ENCODE assay signal across 17 cellular contexts in the genomic region with DNA sequence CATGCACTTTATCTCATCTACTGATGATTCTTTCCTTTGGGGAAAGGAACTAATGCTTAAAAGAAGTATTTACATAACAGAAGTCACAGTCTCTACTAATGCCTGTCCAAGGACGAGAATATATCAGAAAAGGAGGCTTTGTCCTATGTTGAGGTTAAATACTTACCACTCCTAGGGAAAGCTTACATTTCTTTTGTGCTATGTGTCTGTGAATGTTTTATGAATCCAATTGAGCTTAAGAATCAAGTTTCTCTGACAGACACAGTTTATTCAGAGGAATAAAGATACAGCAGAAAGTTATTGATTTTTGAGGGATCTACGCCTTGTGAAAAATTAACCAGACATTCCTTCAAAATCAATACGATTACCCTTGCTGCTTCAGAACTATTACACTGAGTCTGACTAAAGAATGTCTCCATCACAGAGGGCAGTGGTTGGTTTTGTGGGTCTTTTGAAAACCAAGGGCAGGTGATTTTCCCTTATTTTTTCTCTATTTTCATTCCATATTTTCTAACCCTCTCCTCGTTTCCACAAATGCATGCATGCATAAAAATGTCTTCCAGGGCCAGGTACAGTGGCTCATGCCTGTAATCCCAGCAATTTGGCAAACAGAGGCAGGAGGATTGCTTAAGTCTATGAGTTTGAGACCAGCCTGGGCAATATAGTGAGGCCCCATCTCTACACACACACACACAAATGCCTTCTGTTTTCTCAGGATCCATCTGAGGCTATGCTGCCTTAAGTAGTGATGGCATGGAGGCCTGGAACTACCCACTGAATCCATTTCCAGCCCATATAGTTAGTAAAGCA.
DNase-seq lines count a peak whose midpoint lies in the region; ATAC-seq and TF ChIP-seq lines count a peak whose summit lies in the region.
"Had no signal": no experiment of that assay in that cellular context is flagged by ENCODE, and none has a peak within 500 bp of the region (broad histone marks: within the 10 kb centered on the region; RNA-seq: fewer than 3 reads in every experiment).

No MANE protein-coding gene starts in this region.

- DNase-seq in IMR-90 (peak; percentile 15), kidney tubule cell (ENCODE audit: low spot score) (peak; percentile 6), right lobe of liver (no peak), progenitor cell of endocrine pancreas (ENCODE audit: low spot score, unreplicated experiment) (no peak), NCI-H1417 treated with DMSO at 0.1 percent for 48 hours (lab: John Stamatoyannopoulos, UW) (no peak), activated gamma-delta T cell treated with Interleukin-2 at 50 U/mL for 16 hours (no peak), activated gamma-delta T cell (lab: John Stamatoyannopoulos, UW) (no peak)
- DNase-seq: CD8-positive, alpha-beta T cell; DMS 273 treated with DMSO at 0.1 percent for 48 hours; DMS53; DND-41; EL; GM23248; HCEC 1CT had no signal

- no peak for TF ChIP-seq POLR2A in IMR-90 (IDR thresholded peaks at IDR 0.05; ENCODE audit: low read depth, low read length)
- no peak for TF ChIP-seq POLR2A in right lobe of liver (IDR thresholded peaks at IDR 0.05)

- POLR2A ChIA-PET in IMR-90 (lab: Charles Lee; ENCODE audit: unreplicated experiment): no interaction called here

- no peaks in the 10 kb centered on the region for H3K36me3 Mint-ChIP-seq in progenitor cell of endocrine pancreas (ENCODE audit: insufficient read depth)
- H3K36me3 Mint-ChIP-seq: CD8-positive, alpha-beta T cell had no signal

- no peaks in the 10 kb centered on the region; the same call in 1 of the 2 replicates for H3K9me1 ChIP-seq in IMR-90 (ENCODE audit: insufficient read depth, low read length)

- no TSS peak for BruUV-seq in IMR-90 (replicated peaks; lab: Mats Ljungman, UMichigan)

- no peak overlapping the region for H3K4me3 Mint-ChIP-seq in progenitor cell of endocrine pancreas (ENCODE audit: low read depth)
- H3K4me3 Mint-ChIP-seq: B cell; CD8-positive, alpha-beta T cell had no signal

- no peak overlapping the region for H3K4me2 ChIP-seq in IMR-90 (ENCODE audit: low read depth, low read length)
- H3K4me2 ChIP-seq: BLaER1 treated with 17β-estradiol and CSF1 and Interleukin-3, amounts not matched to agents 10 nM and 100 nM had no signal

- H3K14ac ChIP-seq in IMR-90 (replicated peaks; ENCODE audit: low read depth, low read length): no peak overlapping the region

- H3K9ac ChIP-seq in IMR-90 (ENCODE audit: low read depth, low read length): no peak overlapping the region
- H3K9ac ChIP-seq: BLaER1 treated with 17β-estradiol and CSF1 and Interleukin-3, amounts not matched to agents 10 nM and 100 nM; GM23248 had no signal

- H3K4me3 ChIP-seq in IMR-90 (ENCODE audit: insufficient read depth, low read depth, low read length): no peak overlapping the region
- H3K4me3 ChIP-seq in right lobe of liver: no peak overlapping the region
- H3K4me3 ChIP-seq: BLaER1 treated with 17β-estradiol and CSF1 and Interleukin-3, amounts not matched to agents 10 nM and 100 nM; GM12878; GM23248 had no signal

- peak overlapping the region; percentile 37 for H2BK120ac ChIP-seq in IMR-90 (ENCODE audit: low read depth, low read length)

- H2AK5ac ChIP-seq in IMR-90 (ENCODE audit: low read depth, low read length): no peak overlapping the region

- H4K91ac ChIP-seq in IMR-90 (ENCODE audit: insufficient read depth, low read depth, low read length): peak overlapping the region; percentile 63; the same call in 1 of the 2 replicates

- H2AK9ac ChIP-seq in IMR-90 (replicated peaks; ENCODE audit: low read depth, low read length, poor library complexity): no peak overlapping the region

- TF ChIP-seq CTCF in IMR-90 (conservative IDR thresholded peaks at IDR 0.05; ENCODE audit: low read depth, low read length) (no peak), right lobe of liver (IDR thresholded peaks at IDR 0.05) (no peak), progenitor cell of endocrine pancreas (IDR thresholded peaks at IDR 0.05; ENCODE audit: unreplicated experiment) (no peak)

- intact Hi-C loops in IMR-90 (cut with micrococcal nuclease): no loop called here
- intact Hi-C loops in right lobe of liver (cut with DNase I): no loop called here

- H3K27ac ChIP-seq in IMR-90 (ENCODE audit: insufficient read depth, low read length): no peak overlapping the region
- H3K27ac ChIP-seq in right lobe of liver: no peak overlapping the region
- H3K27ac ChIP-seq: BLaER1 treated with 17β-estradiol and CSF1 and Interleukin-3, amounts not matched to agents 10 nM and 100 nM; GM23248 had no signal

- in situ Hi-C loops in IMR-90 (cut with MboI; ENCODE audit: low sequenced_read_pairs): no loop called here

- CTCF ChIA-PET in IMR-90 (lab: Yijun Ruan, JAX): interaction anchor here (1.0 kb wide), 1 partner anchor 256 kb away, joined by 3 read pairs; no protein-coding TSS in a partner anchor

- no peaks in the 10 kb centered on the region for H3K27me3 ChIP-seq in IMR-90 (ENCODE audit: control insufficient read depth, insufficient read depth, low read length)
- H3K27me3 ChIP-seq in right lobe of liver: no peaks in the 10 kb centered on the region
- H3K27me3 ChIP-seq: BLaER1 treated with 17β-estradiol and CSF1 and Interleukin-3, amounts not matched to agents 10 nM and 100 nM had no signal

- no peak overlapping the region for H2AFZ ChIP-seq in IMR-90 (replicated peaks; ENCODE audit: low read length, poor library complexity)
- H2AFZ ChIP-seq: GM23248 had no signal

- WGBS in IMR-90 (ENCODE audit: extremely low coverage in 2 of 2, insufficient read length in 1 of 2), 2 experiments: no CpG with 5 or more reads among the region's 4 CpGs
- WGBS in right lobe of liver (ENCODE audit: insufficient coverage, low coverage, low lambda C conversion rate, missing lambda C conversion rate): 9% methylated on average over 4 of the region's 4 CpGs

- no peaks in the 10 kb centered on the region for H3K9me3 Mint-ChIP-seq in progenitor cell of endocrine pancreas (ENCODE audit: low read depth)
- H3K9me3 Mint-ChIP-seq: CD8-positive, alpha-beta T cell had no signal

- H3K4me1 ChIP-seq in IMR-90 (ENCODE audit: control insufficient read depth, insufficient read depth, low read length) (no peaks in the 10 kb centered on the region; the same call in 1 of the 2 replicates), right lobe of liver (peaks cover 0 to 19% (median 8%) of the 10 kb centered on the region in 4 donors)

- H3K4ac ChIP-seq in IMR-90 (ENCODE audit: low read depth, low read length): no peak overlapping the region

- no peak overlapping the region for H4K8ac ChIP-seq in IMR-90 (ENCODE audit: low read depth in 2 of 2, low read length in 2 of 2)

- H3K36me3 ChIP-seq in IMR-90 (ENCODE audit: control insufficient read depth, insufficient read depth, low read length) (no peaks in the 10 kb centered on the region), right lobe of liver (no peaks in the 10 kb centered on the region)
- H3K36me3 ChIP-seq: BLaER1 treated with 17β-estradiol and CSF1 and Interleukin-3, amounts not matched to agents 10 nM and 100 nM had no signal

- peak; percentile 29; the same call in 1 of the 2 replicates for ATAC-seq in IMR-90 (ENCODE audit: low read depth)
- ATAC-seq in right lobe of liver: peak; percentile 74 to 89 (median 86)
- ATAC-seq: CD8-positive, alpha-beta T cell; GM12878 had no signal

- H3K23ac ChIP-seq in IMR-90 (ENCODE audit: low read depth, low read length): no peak overlapping the region

- H3K18ac ChIP-seq in IMR-90 (ENCODE audit: low read depth, low read length): no peak overlapping the region

- H3K27ac Mint-ChIP-seq in progenitor cell of endocrine pancreas: peak overlapping the region; percentile 86
- H3K27ac Mint-ChIP-seq: B cell; CD8-positive, alpha-beta T cell had no signal

- no peak overlapping the region; the same call in 1 of the 2 replicates for H2BK20ac ChIP-seq in IMR-90 (ENCODE audit: low read depth, low read length)

- no peaks in the 10 kb centered on the region for H3K79me1 ChIP-seq in IMR-90 (ENCODE audit: low read depth in 1 of 2, low read length in 2 of 2)

- H4K5ac ChIP-seq in IMR-90 (ENCODE audit: low read depth, low read length): no peak overlapping the region

- H3K27me3 Mint-ChIP-seq in progenitor cell of endocrine pancreas: no peaks in the 10 kb centered on the region
- H3K27me3 Mint-ChIP-seq: B cell had no signal

- dilution Hi-C loops in IMR-90 (cut with HindIII; ENCODE audit: low sequenced_read_pairs, unreplicated experiment): no loop called here

- H3K9me3 ChIP-seq in IMR-90 (ENCODE audit: control insufficient read depth, insufficient read depth, low read length): no peaks in the 10 kb centered on the region
- H3K9me3 ChIP-seq in right lobe of liver: no peaks in the 10 kb centered on the region
- H3K9me3 ChIP-seq: BLaER1 treated with 17β-estradiol and CSF1 and Interleukin-3, amounts not matched to agents 10 nM and 100 nM had no signal

- no peak overlapping the region; the same call in 2 of the 3 replicates for H2BK15ac ChIP-seq in IMR-90 (ENCODE audit: low read depth, low read length)

- peaks cover 31% of the 10 kb centered on the region for H3K4me1 Mint-ChIP-seq in progenitor cell of endocrine pancreas (ENCODE audit: low read depth)
- H3K4me1 Mint-ChIP-seq: B cell had no signal

- H3K56ac ChIP-seq in IMR-90 (ENCODE audit: extremely low read depth, insufficient read depth, low read length): no peak overlapping the region

- H2BK5ac ChIP-seq in IMR-90 (ENCODE audit: low read depth, low read length, poor library complexity, severe bottlenecking): no peak overlapping the region

- H4K20me1 ChIP-seq in IMR-90 (ENCODE audit: insufficient read depth, low read length): no peaks in the 10 kb centered on the region
- H4K20me1 ChIP-seq: BLaER1 treated with 17β-estradiol and CSF1 and Interleukin-3, amounts not matched to agents 10 nM and 100 nM had no signal

- TF ChIP-seq RAD21 in IMR-90 (IDR thresholded peaks at IDR 0.05; ENCODE audit: low read length): no peak

TF ChIP-seq in IMR-90, 13 proteins besides CTCF, POLR2A, EP300 and RAD21 (continues in another document):
- TF ChIP-seq MAZ (IDR thresholded peaks at IDR 0.05; ENCODE audit: borderline replicate concordance, low read depth, low read length): no peak
- no peak for TF ChIP-seq CEBPB (IDR thresholded peaks at IDR 0.05; ENCODE audit: low read depth, low read length)
- no peak for TF ChIP-seq MAFK (IDR thresholded peaks at IDR 0.05; ENCODE audit: low read depth, low read length)
- TF ChIP-seq NFE2L2 (IDR thresholded peaks at IDR 0.05; ENCODE audit: low read depth, low read length): no peak
- TF ChIP-seq, protein P1, sequence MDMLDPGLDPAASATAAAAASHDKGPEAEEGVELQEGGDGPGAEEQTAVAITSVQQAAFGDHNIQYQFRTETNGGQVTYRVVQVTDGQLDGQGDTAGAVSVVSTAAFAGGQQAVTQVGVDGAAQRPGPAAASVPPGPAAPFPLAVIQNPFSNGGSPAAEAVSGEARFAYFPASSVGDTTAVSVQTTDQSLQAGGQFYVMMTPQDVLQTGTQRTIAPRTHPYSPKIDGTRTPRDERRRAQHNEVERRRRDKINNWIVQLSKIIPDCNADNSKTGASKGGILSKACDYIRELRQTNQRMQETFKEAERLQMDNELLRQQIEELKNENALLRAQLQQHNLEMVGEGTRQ (IDR thresholded peaks at IDR 0.05; ENCODE audit: low read depth, low read length): no peak
- no peak for TF ChIP-seq CHD1 (IDR thresholded peaks at IDR 0.05; ENCODE audit: low read depth, low read length)
- TF ChIP-seq MXI1 (IDR thresholded peaks at IDR 0.05; ENCODE audit: borderline replicate concordance, low read depth, low read length): no peak

Comparison
In these comparisons a context has a peak if more than half of its experiments do, and no peak if none do; other contexts are left out.
1. DNase-seq: peak in IMR-90 (single experiment) and kidney tubule cell (single experiment); none in right lobe of liver (0 of 3), progenitor cell of endocrine pancreas (single experiment), NCI-H1417 treated with DMSO at 0.1 percent for 48 hours (single experiment), activated gamma-delta T cell treated with Interleukin-2 at 50 U/mL for 16 hours (single experiment) and activated gamma-delta T cell (single experiment).